In the genomic region with DNA sequence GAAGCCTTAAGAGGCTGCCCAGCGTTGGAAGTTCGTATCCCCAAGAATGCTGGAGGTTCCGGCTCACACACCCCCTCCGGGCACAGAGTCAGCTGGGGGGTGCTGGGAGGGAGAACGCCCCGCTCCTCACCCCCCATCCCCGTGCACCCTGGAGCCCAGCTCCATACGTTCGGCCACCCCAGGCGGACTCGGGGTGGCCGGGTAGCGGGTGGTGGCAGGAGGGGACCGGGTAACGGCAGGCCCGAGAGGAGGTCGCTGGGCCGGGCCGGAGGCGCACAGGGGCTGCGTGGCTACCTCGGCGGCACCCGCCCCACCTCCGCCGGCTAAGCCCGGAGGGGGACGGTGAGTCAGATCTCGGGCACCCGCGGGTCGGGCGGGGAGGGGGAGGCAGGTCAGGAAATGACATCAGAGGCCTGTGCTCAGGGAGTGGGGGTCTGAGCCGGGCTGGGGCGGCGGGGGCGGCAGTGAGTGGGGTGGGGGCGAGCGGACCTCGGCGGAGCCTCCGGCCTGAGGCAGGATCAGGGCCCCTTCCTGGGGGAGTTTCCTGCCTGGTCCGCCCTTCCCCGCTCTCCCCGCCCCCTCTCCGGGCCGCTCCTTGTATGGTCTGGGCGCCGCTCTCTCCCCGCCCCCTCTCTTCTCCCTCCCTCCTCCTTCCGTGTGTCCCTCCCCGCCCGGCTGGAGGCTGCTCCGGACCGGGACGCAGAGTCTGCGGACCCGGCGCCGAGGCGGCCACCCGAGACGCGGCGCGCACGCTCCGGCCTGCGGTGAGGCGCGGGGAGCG, we compare ENCODE assay signal across 8 cellular contexts. TPM values are rescaled to one million over a fixed set of nuclear protein-coding genes. Genes with fewer than 3 reads are reported as not detected.
A peak's percentile ranks its signal among the peaks of the same experiment; 100 is the strongest.
DNase-seq lines count a peak whose midpoint lies in the region; ATAC-seq, FAIRE-seq and TF ChIP-seq lines count a peak whose summit lies in the region.

Gene ZYX, plus strand, starts transcription at position 700 of the 781 bp plus-strand sequence. CDS start 227 bp downstream, outside the sequence.

- DNase-seq in GM12892 (ENCODE audit: insufficient read length) (peak; percentile 97), NCI-H1417 (lab: John Stamatoyannopoulos, UW) (peak in 2 of 3 experiments; percentile 82 to 85), anterior cingulate cortex (lab: John Stamatoyannopoulos, UW) (peak in 56 of 58 donors; percentile 52 to 95 (median 81)), right atrium auricular region (ENCODE audit: low spot score) (peak; percentile 95), putamen (ENCODE audit: low spot score) (peak; percentile 85), vagina (ENCODE audit: extremely low spot score in 2 of 2) (no peak)

- H3K4me3 ChIP-seq in right atrium auricular region (peak within 1 kb of the TSS; percentile 94 to 98), vagina (peak within 1 kb of the TSS; percentile 93 to 99)

- TF ChIP-seq POLR2A in GM12892 (IDR thresholded peaks at IDR 0.05; ENCODE audit: low read depth, low read length) (peak; percentile 69; the same call in 1 of the 2 replicates), vagina (IDR thresholded peaks at IDR 0.05) (peak; percentile 44 to 94)

- intact Hi-C loops in T-helper 2 cell treated with Interferon-gamma antibody and Interleukin-4, amounts not matched to agents 100 ng/mL and 5 ng/mL, for 36 hours (cut with micrococcal nuclease): loop anchor here (1.0 to 10.0 kb wide), 9 partner anchors 28 to 1454 kb away; partner anchors contain the start of genes CASP2, EPHA1, GSTK1 and TPK1
- intact Hi-C loops in vagina (cut with DNase I): loop anchor here (5.0 kb wide), 1 partner anchor 94 kb away; the partner anchor contains the start of gene CASP2

- TF ChIP-seq CTCF in right atrium auricular region (IDR thresholded peaks at IDR 0.05): no peak
- no peak for TF ChIP-seq CTCF in vagina (IDR thresholded peaks at IDR 0.05)

- H3K27ac ChIP-seq in right atrium auricular region (peak within 1 kb of the TSS; percentile 96 to 99), vagina (peak within 1 kb of the TSS; percentile 94)

- peak; percentile 73 for FAIRE-seq in GM12892 (lab: Jason Lieb, UNC)

- H3K9me3 ChIP-seq in right atrium auricular region (no peaks in the 10 kb centered on the region), vagina (no peaks in the 10 kb centered on the region)

- H3K27me3 ChIP-seq in right atrium auricular region (no peaks in the 10 kb centered on the region), vagina (no peaks in the 10 kb centered on the region)

- peaks cover 7% of the 10 kb centered on the region for H3K36me3 ChIP-seq in right atrium auricular region
- no peaks in the 10 kb centered on the region for H3K36me3 ChIP-seq in vagina

- peak; percentile 80 for ATAC-seq in HG02759 (IDR thresholded peaks at IDR 0.05; ENCODE audit: unreplicated experiment)

- peaks cover 0 to 53% of the 10 kb centered on the region in 2 donors for H3K4me1 ChIP-seq in right atrium auricular region
- peaks cover 60% of the 10 kb centered on the region for H3K4me1 ChIP-seq in vagina

RNA-seq across cellular contexts. Expression of gene ZYX, which starts in this region (rescaled TPM):
- 26.2 TPM for polyA plus RNA-seq in GM12892 (2012; ENCODE audit: missing spikeins)
- 168 and 171 TPM in 2 replicates for total RNA-seq in T-helper 2 cell treated with Interferon-gamma antibody and Interleukin-4, amounts not matched to agents 100 ng/mL and 5 ng/mL, for 36 hours
- total RNA-seq in right atrium auricular region (10 to 100 TPM; 48.3 to 93.7 TPM), vagina (86.2 TPM)

Comparison
In these comparisons a context has a peak if more than half of its experiments do, and no peak if none do; other contexts are left out.
1. DNase-seq: peak in GM12892 (single experiment), NCI-H1417 (2 of 3), anterior cingulate cortex (56 of 58), right atrium auricular region (single experiment) and putamen (single experiment); none in vagina (0 of 2).